ENCODE assay signal across 18 cellular contexts in genomic region chr6:2063547-2063946, GRCh38.
"Had no signal": no experiment of that assay in that cellular context is flagged by ENCODE, and none has a peak within 500 bp of the region (broad histone marks: within the 10 kb centered on the region; RNA-seq: fewer than 3 reads in every experiment).

No MANE protein-coding gene starts in this region.

- H3K27ac Mint-ChIP-seq: activated CD4-positive, alpha-beta memory T cell treated with anti-CD3 and anti-CD28 coated beads, Interleukin-2, amount 10 ng/mL, durations not matched to agents 7 days and 5 days; activated naive CD4-positive, alpha-beta T cell treated with anti-CD3 and anti-CD28 coated beads, Interleukin-2, amount 50 U/mL, for 24 hours; activated T-cell treated with anti-CD3 and anti-CD28 coated beads, Interleukin-2, amount 50 U/mL, for 24 hours; mesothelial cell of epicardium; stimulated activated naive B cell treated with anti-CD40 and anti-IgM and Interleukin-4, amounts not matched to agents 10 μg/mL and 1 μg/mL and 100 μg/mL, for 72 hours had no signal

- H3K27me3 ChIP-seq: adrenal gland, tibial nerve, uterus had no signal

- H3K36me3 Mint-ChIP-seq: mesothelial cell of epicardium had no signal

- H3K27me3 Mint-ChIP-seq: activated CD4-positive, alpha-beta memory T cell treated with anti-CD3 and anti-CD28 coated beads, Interleukin-2, amount 10 ng/mL, durations not matched to agents 7 days and 5 days; activated naive CD4-positive, alpha-beta T cell treated with anti-CD3 and anti-CD28 coated beads, Interleukin-2, amount 50 U/mL, for 24 hours; activated T-cell treated with anti-CD3 and anti-CD28 coated beads, Interleukin-2, amount 50 U/mL, for 24 hours; stimulated activated naive B cell treated with anti-CD40 and anti-IgM and Interleukin-4, amounts not matched to agents 10 μg/mL and 1 μg/mL and 100 μg/mL, for 72 hours had no signal

- H3K27ac ChIP-seq: adrenal gland, parathyroid adenoma, skin epidermis, tibial nerve, uterus, VCaP had no signal

- H3K4me3 Mint-ChIP-seq: activated CD4-positive, alpha-beta memory T cell treated with anti-CD3 and anti-CD28 coated beads, Interleukin-2, amount 10 ng/mL, durations not matched to agents 7 days and 5 days; activated naive CD4-positive, alpha-beta T cell treated with anti-CD3 and anti-CD28 coated beads, Interleukin-2, amount 50 U/mL, for 24 hours; activated T-cell treated with anti-CD3 and anti-CD28 coated beads, Interleukin-2, amount 50 U/mL, for 24 hours; mesothelial cell of epicardium; stimulated activated naive B cell treated with anti-CD40 and anti-IgM and Interleukin-4, amounts not matched to agents 10 μg/mL and 1 μg/mL and 100 μg/mL, for 72 hours had no signal

- ATAC-seq: left colon; stimulated activated naive B cell treated with anti-CD40 and anti-IgM and Interleukin-4, amounts not matched to agents 10 μg/mL and 1 μg/mL and 100 μg/mL, for 72 hours had no signal

- DNase-seq: activated CD4-positive, alpha-beta memory T cell treated with anti-CD3 and anti-CD28 coated beads, Interleukin-2, amount 10 ng/mL, durations not matched to agents 7 days and 5 days; activated effector memory CD4-positive, alpha-beta T cell treated with anti-CD3 and anti-CD28 coated beads, Interleukin-2, amount 50 U/mL, for 16 hours; activated T-cell treated with anti-CD3 and anti-CD28 coated beads, Interleukin-2, amount 50 U/mL, for 24 hours; adrenal gland; caudate nucleus; erythroblast; left colon; stimulated activated CD4-positive, alpha-beta T cell treated with anti-CD3 and anti-CD28 coated beads, Interleukin-15, amount 100 ng/mL, for 24 hours; stimulated activated CD4-positive, alpha-beta T cell treated with anti-CD3 and anti-CD28 coated beads, Interleukin-4, amount 100 ng/mL, for 1 hour; stimulated activated naive B cell treated with anti-CD40 and anti-IgM and Interleukin-4, amounts not matched to agents 10 μg/mL and 1 μg/mL and 100 μg/mL, for 72 hours; uterus had no signal

- H3K9me3 ChIP-seq: adrenal gland, uterus had no signal

- H3K4me3 ChIP-seq: adrenal gland, lung, skin epidermis, tibial nerve, uterus had no signal

- H3K36me3 ChIP-seq: adrenal gland, tibial nerve, uterus had no signal

- H3K4me1 Mint-ChIP-seq: activated CD4-positive, alpha-beta memory T cell treated with anti-CD3 and anti-CD28 coated beads, Interleukin-2, amount 10 ng/mL, durations not matched to agents 7 days and 5 days had no signal

- H3K4me1 ChIP-seq: adrenal gland, tibial nerve, uterus had no signal
